In genomic region chr1:233293556-233294446, GRCh38 we compare ENCODE assay signal across 12 cellular contexts. TPM values are rescaled to one million over a fixed set of nuclear protein-coding genes. Genes with fewer than 3 reads are reported as not detected.
DNase-seq lines count a peak whose midpoint lies in the region; ATAC-seq and TF ChIP-seq lines count a peak whose summit lies in the region.
"Had no signal": no experiment of that assay in that cellular context is flagged by ENCODE, and none has a peak within 500 bp of the region (broad histone marks: within the 10 kb centered on the region; RNA-seq: fewer than 3 reads in every experiment).

No MANE protein-coding gene starts in this region.

- peak overlapping the region; percentile 87 for H3K4me3 Mint-ChIP-seq in Calu3 (ENCODE audit: low read depth, unreplicated experiment)
- peak overlapping the region in 2 of 3 donors; percentile 62 to 96 for H3K4me3 Mint-ChIP-seq in T-cell

- intact Hi-C loops in Calu3 (cut with micrococcal nuclease; ENCODE audit: unreplicated experiment) = loop anchor here (2.0 to 5.0 kb wide), 2 partner anchors 33 to 36 kb away; partner anchors contain the start of gene MAP3K21

- H3K4me3 ChIP-seq in AG04450 (ENCODE audit: low read depth, low read length) (peak overlapping the region; percentile 99), foreskin fibroblast (ENCODE audit: low read depth in 1 of 2, low read length in 2 of 2) (peak overlapping the region in 1 of 2 donors; percentile 85)

- TSS peak; percentile 36 for BruUV-seq in Calu3 (replicated peaks; lab: Mats Ljungman, UMichigan)

- ATAC-seq in T-cell (replicated peaks in 1 of 4) (no peak), HG02973 (IDR thresholded peaks at IDR 0.05; ENCODE audit: unreplicated experiment) (no peak)

- POLR2A ChIA-PET in AG04450 (lab: Yijun Ruan, JAX) = no interaction called here
- POLR2A ChIA-PET in T-cell (lab: Charles Lee) = no interaction called here

- H3K9me3 Mint-ChIP-seq in Calu3 (ENCODE audit: low read depth, unreplicated experiment) = no peaks in the 10 kb centered on the region
- H3K9me3 Mint-ChIP-seq in T-cell = no peaks in the 10 kb centered on the region
- H3K9me3 Mint-ChIP-seq: activated naive CD8-positive, alpha-beta T cell treated with anti-CD3 and anti-CD28 coated beads, Interleukin-2, amount 10 ng/mL, durations not matched to agents 7 days and 5 days had no signal

- H3K27me3 Mint-ChIP-seq in Calu3 (ENCODE audit: unreplicated experiment) (no peaks in the 10 kb centered on the region), T-cell (no peaks in the 10 kb centered on the region)
- H3K27me3 Mint-ChIP-seq: activated naive CD8-positive, alpha-beta T cell treated with anti-CD3 and anti-CD28 coated beads, Interleukin-2, amount 10 ng/mL, durations not matched to agents 7 days and 5 days had no signal

- H3K36me3 Mint-ChIP-seq in Calu3 (ENCODE audit: insufficient read depth, unreplicated experiment) (peaks cover 16% of the 10 kb centered on the region), T-cell (peaks cover 10% of the 10 kb centered on the region)

- TF ChIP-seq CTCF in AG04450 (IDR thresholded peaks at IDR 0.05; ENCODE audit: low read depth, low read length) = no peak
- TF ChIP-seq CTCF in Calu3 (IDR thresholded peaks at IDR 0.05; ENCODE audit: unreplicated experiment) = no peak
- no peak for TF ChIP-seq CTCF in foreskin fibroblast (IDR thresholded peaks at IDR 0.05; ENCODE audit: low read depth, low read length)
- no peak for TF ChIP-seq CTCF in GM13976 (IDR thresholded peaks at IDR 0.05; ENCODE audit: borderline replicate concordance, control extremely low read depth, extremely low read depth, insufficient read depth, missing control alignments)

- no peaks in the 10 kb centered on the region for H3K27me3 ChIP-seq in AG04450 (ENCODE audit: control insufficient read depth, insufficient read depth, low read length)

- no peak overlapping the region for H3K27ac Mint-ChIP-seq in Calu3 (ENCODE audit: unreplicated experiment)
- H3K27ac Mint-ChIP-seq in T-cell = peak overlapping the region; percentile 78 to 95

- DNase-seq in AG04450 (ENCODE audit: low read depth, low spot score) (no peak), Calu3 (no peak), T-cell (no peak), foreskin fibroblast (peak; percentile 10 to 39), SHP77 treated with DMSO at 0.1 percent for 48 hours (lab: John Stamatoyannopoulos, UW) (no peak), GM13976 (ENCODE audit: low spot score) (no peak), SIG-M5 treated with dmso at 0.1 percent for 504 hours (lab: John Stamatoyannopoulos, UW; ENCODE audit: unreplicated experiment) (no peak)
- DNase-seq: activated naive CD8-positive, alpha-beta T cell treated with anti-CD3 and anti-CD28 coated beads, Interleukin-2, amount 10 ng/mL, durations not matched to agents 7 days and 5 days; DMS79; effector CD8-positive, alpha-beta T cell had no signal

- H3K27ac ChIP-seq in AG04450 (ENCODE audit: low read depth, low read length) = no peak overlapping the region

- in situ Hi-C loops in GM13976 (cut with MboI; ENCODE audit: low sequenced_read_pairs, unreplicated experiment) = no loop called here

- H3K9me3 ChIP-seq in AG04450 (ENCODE audit: control insufficient read depth, insufficient read depth, low read length) = no peaks in the 10 kb centered on the region

- CTCF ChIA-PET in AG04450 (lab: Charles Lee) (interaction anchor here (1.5 kb wide), 1 partner anchor 11 kb away, joined by 5 read pairs; no protein-coding TSS in a partner anchor), Calu3 (lab: Charles Lee) (no interaction called here), T-cell (lab: Charles Lee) (interaction anchor here (1.2 to 1.4 kb wide), 2 partner anchors 9 to 11 kb away, joined by 3 read pairs; no protein-coding TSS in a partner anchor)

- H3K4me1 Mint-ChIP-seq in Calu3 (ENCODE audit: low read depth, unreplicated experiment) (peaks cover 47% of the 10 kb centered on the region), T-cell (peaks cover 35 to 41% (median 36%) of the 10 kb centered on the region in 3 donors)

RNA-seq across cellular contexts. Expression of gene PCNX2, which starts 1.7 kb away (rescaled TPM):
- polyA plus RNA-seq in AG04450 (2011; rRNA removed) = 29.8 and 32.3 TPM in 2 replicates
- 138 and 145 TPM in 2 replicates for polyA minus RNA-seq in AG04450 (2011; rRNA and poly(A)+ RNA removed)
- total RNA-seq in Calu3 (2022) = 50.7 and 63.4 TPM in 2 replicates
- total RNA-seq in T-cell = 10 to 100 TPM; 47.2 to 91.7 (median 68.6) TPM

RNA-seq across cellular contexts. Expression of gene MAP3K21, which starts 33.7 kb away (rescaled TPM):
- 0.24 and 0.42 TPM in 2 replicates for polyA plus RNA-seq in AG04450 (2011; rRNA removed)
- 0.55 and 0.70 TPM in 2 replicates for polyA minus RNA-seq in AG04450 (2011; rRNA and poly(A)+ RNA removed)
- total RNA-seq in Calu3 (2022) (22.5 and 33.6 TPM in 2 replicates), T-cell (1 to 10 TPM; 1.0 to 2.4 (median 1.7) TPM)
- total RNA-seq: LHCN-M2 had no signal

Comparison
In these comparisons a context has a peak if more than half of its experiments do, and no peak if none do; other contexts are left out.
1. DNase-seq: peak in foreskin fibroblast (2 of 2); none in AG04450 (single experiment), Calu3 (single experiment), T-cell (0 of 34), SHP77 treated with DMSO at 0.1 percent for 48 hours (single experiment), GM13976 (single experiment) and SIG-M5 treated with dmso at 0.1 percent for 504 hours (single experiment).